Comparison of ENCODE assay signal across 19 cellular contexts in genomic region chr18:32958746-32959145, GRCh38.
DNase-seq lines count a peak whose midpoint lies in the region; ATAC-seq and TF ChIP-seq lines count a peak whose summit lies in the region.
"Had no signal": no experiment of that assay in that cellular context is flagged by ENCODE, and none has a peak within 500 bp of the region (broad histone marks: within the 10 kb centered on the region; RNA-seq: fewer than 3 reads in every experiment).

No MANE protein-coding gene starts in this region.

- DNase-seq in right cardiac atrium = no peak
- DNase-seq in DMS 273 treated with DMSO at 0.1 percent for 48 hours (lab: John Stamatoyannopoulos, UW) = no peak
- no peak for DNase-seq in activated gamma-delta T cell treated with Interleukin-2 at 50 U/mL for 16 hours
- no peak for DNase-seq in NCI-H1105 treated with DMSO at 0.1 percent for 48 hours (lab: John Stamatoyannopoulos, UW)
- DNase-seq: activated CD8-positive, alpha-beta memory T cell treated with anti-CD3 and anti-CD28 coated beads, Interleukin-2, amount 10 ng/mL, durations not matched to agents 7 days and 5 days; DND-41; mammary epithelial cell; naive B cell; PC-9; posterior cingulate gyrus; stimulated activated CD4-positive, alpha-beta T cell treated with anti-CD3 and anti-CD28 coated beads, Interleukin-4, amount 100 ng/mL, for 1 hour; T-helper 9 cell had no signal

- no peaks in the 10 kb centered on the region for H3K79me2 ChIP-seq in OCI-LY3 (ENCODE audit: low read length)

- H3K9ac ChIP-seq in OCI-LY3 (ENCODE audit: low read length) = no peak overlapping the region

- ATAC-seq in GM18870 (IDR thresholded peaks at IDR 0.05; ENCODE audit: unreplicated experiment) (peak; percentile 91), GM21786 (IDR thresholded peaks at IDR 0.05; ENCODE audit: unreplicated experiment) (peak; percentile 56), HG03039 (IDR thresholded peaks at IDR 0.05; ENCODE audit: unreplicated experiment) (peak; percentile 82), right cardiac atrium (no peak)
- ATAC-seq: activated CD8-positive, alpha-beta memory T cell treated with anti-CD3 and anti-CD28 coated beads, Interleukin-2, amount 10 ng/mL, durations not matched to agents 7 days and 5 days; HCT116 had no signal

- H3K27me3 ChIP-seq in OCI-LY3 (ENCODE audit: low read depth, low read length) (no peaks in the 10 kb centered on the region), right cardiac atrium (ENCODE audit: control insufficient read depth, insufficient read depth) (no peaks in the 10 kb centered on the region)
- H3K27me3 ChIP-seq: cardiac muscle cell had no signal

- peak overlapping the region; percentile 34; the same call in 1 of the 2 replicates for H2AFZ ChIP-seq in OCI-LY3 (ENCODE audit: low read depth, low read length)
- H2AFZ ChIP-seq: PC-9 had no signal

- WGBS in right cardiac atrium = 74% methylated on average over 1 of the region's 1 CpG

- H3K27ac ChIP-seq in OCI-LY3 (ENCODE audit: low read length) (no peak overlapping the region), right cardiac atrium (ENCODE audit: low read length) (no peak overlapping the region)
- H3K27ac ChIP-seq: cardiac muscle cell, PC-9, skin epidermis had no signal

- H3K4me1 ChIP-seq in OCI-LY3 (ENCODE audit: low read length) (peaks cover 10% of the 10 kb centered on the region), right cardiac atrium (ENCODE audit: control insufficient read depth, insufficient read depth, low read length) (no peaks in the 10 kb centered on the region)

- peak overlapping the region; percentile 22 for H3K4me2 ChIP-seq in OCI-LY3 (ENCODE audit: low read length)
- H3K4me2 ChIP-seq: PC-9 had no signal

- intact Hi-C loops in right cardiac atrium (cut with DNase I) = no loop called here

- H3K4me3 ChIP-seq in OCI-LY3 (ENCODE audit: low read length) = no peak overlapping the region
- H3K4me3 ChIP-seq in right cardiac atrium (ENCODE audit: low read length) = no peak overlapping the region
- H3K4me3 ChIP-seq: cardiac muscle cell, PC-9, skin epidermis had no signal

- TF ChIP-seq CTCF in OCI-LY3 (IDR thresholded peaks at IDR 0.05; ENCODE audit: low read depth, low read length) = no peak

- H3K9me3 ChIP-seq in OCI-LY3 (ENCODE audit: insufficient read depth, low read length) = no peaks in the 10 kb centered on the region
- no peaks in the 10 kb centered on the region for H3K9me3 ChIP-seq in right cardiac atrium (ENCODE audit: control insufficient read depth, low read length)

- H3K36me3 ChIP-seq in OCI-LY3 (replicated peaks; ENCODE audit: low read depth, low read length) = no peaks in the 10 kb centered on the region
- H3K36me3 ChIP-seq: cardiac muscle cell had no signal

- no peaks in the 10 kb centered on the region for H4K20me1 ChIP-seq in OCI-LY3 (ENCODE audit: insufficient read depth, low read length)

Comparison
In these comparisons a context has a peak if more than half of its experiments do, and no peak if none do; other contexts are left out.
1. ATAC-seq: peak in GM18870 (single experiment), GM21786 (single experiment) and HG03039 (single experiment); none in right cardiac atrium (0 of 2).